3 cellular contexts compared by ENCODE assay signal in the genomic region with DNA sequence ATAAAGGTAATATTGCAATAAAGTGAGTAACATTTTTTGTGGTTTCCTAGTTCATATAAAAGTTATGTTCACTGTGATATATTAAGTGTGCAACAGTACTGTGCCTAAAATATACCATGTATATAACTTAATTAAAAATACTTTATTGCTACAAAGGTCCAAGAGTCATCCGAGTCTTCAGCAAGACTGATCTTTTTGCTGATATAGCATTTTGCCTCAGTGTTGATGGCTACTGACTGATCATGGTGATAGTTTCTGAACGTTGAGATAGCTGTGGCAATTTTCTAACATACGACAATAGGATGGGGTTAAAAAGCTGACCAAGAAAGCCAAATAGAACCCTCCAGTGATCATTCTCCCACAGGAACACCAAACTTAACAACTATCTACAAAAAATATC.
TF ChIP-seq lines count a peak whose summit lies in the region.

No MANE protein-coding gene starts in this region.

TF ChIP-seq in A549, 52 proteins besides CTCF, POLR2A, EP300 and RAD21:
- TF ChIP-seq ZSCAN20 (CRISPR knock-in tag; IDR thresholded peaks at IDR 0.05) (no peak), MAFK (IDR thresholded peaks at IDR 0.05; ENCODE audit: partially characterized antibody) (peak; percentile 75)

TF ChIP-seq in IMR-90, 13 proteins besides CTCF, POLR2A, EP300 and RAD21:
- TF ChIP-seq MAFK (IDR thresholded peaks at IDR 0.05; ENCODE audit: low read depth, low read length): peak; percentile 88
- TF ChIP-seq, protein P1, sequence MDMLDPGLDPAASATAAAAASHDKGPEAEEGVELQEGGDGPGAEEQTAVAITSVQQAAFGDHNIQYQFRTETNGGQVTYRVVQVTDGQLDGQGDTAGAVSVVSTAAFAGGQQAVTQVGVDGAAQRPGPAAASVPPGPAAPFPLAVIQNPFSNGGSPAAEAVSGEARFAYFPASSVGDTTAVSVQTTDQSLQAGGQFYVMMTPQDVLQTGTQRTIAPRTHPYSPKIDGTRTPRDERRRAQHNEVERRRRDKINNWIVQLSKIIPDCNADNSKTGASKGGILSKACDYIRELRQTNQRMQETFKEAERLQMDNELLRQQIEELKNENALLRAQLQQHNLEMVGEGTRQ (IDR thresholded peaks at IDR 0.05; ENCODE audit: low read depth, low read length): no peak

TF ChIP-seq in K562, 482 proteins besides CTCF, POLR2A, EP300 and RAD21:
- no peak for TF ChIP-seq ZNF431 (CRISPR knock-in tag; IDR thresholded peaks at IDR 0.05)
- peak; percentile 48; the same call in 1 of the 2 replicates for TF ChIP-seq ZNF316 (IDR thresholded peaks at IDR 0.05)
- no peak for TF ChIP-seq ZNF75A (CRISPR knock-in tag; IDR thresholded peaks at IDR 0.05)
- peak; percentile 75 for TF ChIP-seq MAFF (IDR thresholded peaks at IDR 0.05; ENCODE audit: low read length)
- TF ChIP-seq MAFK (IDR thresholded peaks at IDR 0.05; ENCODE audit: low read length): peak; percentile 71
- TF ChIP-seq MAFG (tag; conservative IDR thresholded peaks at IDR 0.05): peak; percentile 22; the same call in 1 of the 2 replicates
- TF ChIP-seq C11orf30 (IDR thresholded peaks at IDR 0.05; ENCODE audit: low read depth): peak; percentile 26; the same call in 1 of the 2 replicates
